ENCODE assay signal across 14 cellular contexts in genomic region chr6:137258170-137258569, GRCh38. TPM values are rescaled to one million over a fixed set of nuclear protein-coding genes. Genes with fewer than 3 reads are reported as not detected.
DNase-seq lines count a peak whose midpoint lies in the region; ATAC-seq, FAIRE-seq and TF ChIP-seq lines count a peak whose summit lies in the region.
"Had no signal": no experiment of that assay in that cellular context is flagged by ENCODE, and none has a peak within 500 bp of the region (broad histone marks: within the 10 kb centered on the region; RNA-seq: fewer than 3 reads in every experiment).

No MANE protein-coding gene starts in this region.

- peak overlapping the region; percentile 44 to 77; a peak in 3 of 6 replicates for H3K27ac ChIP-seq in A549
- H3K27ac ChIP-seq: coronary artery, parathyroid adenoma had no signal

- POLR2A ChIA-PET in A549 (lab: Yijun Ruan, JAX) = no interaction called here

- CTCF ChIA-PET in A549 (lab: Yijun Ruan, JAX) = no interaction called here

- TF ChIP-seq EP300 in A549 (IDR thresholded peaks at IDR 0.05) = no peak

- H3K4me3 ChIP-seq in A549 (no peak overlapping the region), fibroblast of pulmonary artery (replicated peaks; ENCODE audit: low read depth, low read length) (no peak overlapping the region)
- H3K4me3 ChIP-seq: coronary artery, MG63 had no signal

- 93% methylated on average over 3 of the region's 3 CpGs for WGBS in A549 (ENCODE audit: missing lambda C conversion rate)

- no peak for TF ChIP-seq CTCF in A549 (IDR thresholded peaks at IDR 0.05)
- no peak for TF ChIP-seq CTCF in fibroblast of pulmonary artery (IDR thresholded peaks at IDR 0.05; ENCODE audit: low read length, missing control alignments)

- no peak overlapping the region for H3K4me2 ChIP-seq in A549

- peaks cover 46% of the 10 kb centered on the region for H3K4me1 ChIP-seq in A549
- H3K4me1 ChIP-seq: parathyroid adenoma had no signal

- H3K9me3 ChIP-seq in A549 = no peaks in the 10 kb centered on the region

- FAIRE-seq in A549 (lab: Jason Lieb, UNC) = no peak

- no peak for ATAC-seq in A549
- peak; percentile 55 for ATAC-seq in GM19395 (IDR thresholded peaks at IDR 0.05; ENCODE audit: unreplicated experiment)
- no peak for ATAC-seq in left lobe of liver
- no peak for ATAC-seq in GM21528 (IDR thresholded peaks at IDR 0.05; ENCODE audit: low FRiP score, unreplicated experiment)

- TF ChIP-seq POLR2A in A549 (IDR thresholded peaks at IDR 0.05; ENCODE audit: low read length) = no peak

- TF ChIP-seq RAD21 in A549 (conservative IDR thresholded peaks at IDR 0.05 in 1 of 2, IDR thresholded peaks at IDR 0.05 in 1 of 2) = no peak

- no peak for DNase-seq in A549 (ENCODE audit: low read depth in 1 of 2, low spot score in 1 of 2)
- DNase-seq in OCI-M1 (lab: John Stamatoyannopoulos, UW) = peak; percentile 87
- peak; percentile 45 for DNase-seq in fibroblast of pulmonary artery (ENCODE audit: low read depth)
- DNase-seq in HPDE6-E6E7 (ENCODE audit: extremely low spot score) = no peak
- DNase-seq in left lobe of liver (ENCODE audit: low spot score) = no peak
- DNase-seq in HK-2 (ENCODE audit: unreplicated experiment) = no peak
- DNase-seq: EL; MG63; stimulated activated CD4-positive, alpha-beta T cell treated with anti-CD3 and anti-CD28 coated beads, Interleukin-1b, Interleukin-23, amount 100 ng/mL, for 48 hours; stimulated activated naive CD4-positive, alpha-beta T cell treated with Interleukin-2 at 50 U/mL for 16 hours had no signal

TF ChIP-seq in A549, 52 proteins besides CTCF, POLR2A, EP300 and RAD21:
- TF ChIP-seq PBX3 (IDR thresholded peaks at IDR 0.05) (no peak), TFCP2L1 (CRISPR knock-in tag; IDR thresholded peaks at IDR 0.05) (no peak), USF2 (IDR thresholded peaks at IDR 0.05) (no peak), REST (IDR thresholded peaks at IDR 0.05) (no peak)

RNA-seq across cellular contexts. Expression of gene IFNGR1, which starts 39.0 kb away (rescaled TPM):
- 48.7 and 54.9 TPM in 2 replicates for polyA plus RNA-seq in A549 (2011; rRNA removed)
- polyA plus RNA-seq in A549 (2012; cell fraction: cytosol; rRNA removed) = 8.9 and 10.3 TPM in 2 replicates
- polyA plus RNA-seq in A549 (2012; cell fraction: nucleus; rRNA removed) = 7.4 and 9.9 TPM in 2 replicates
- 29.8 to 33.2 TPM (median 31.2 TPM) in 3 replicates for polyA plus RNA-seq in A549 (2017; fragmentation: RNase III; extraction: RNeasy Plus Mini Kit Qiagen cat#74134 plus additional on column Dnase treatment)
- 24.3 and 33.7 TPM in 2 replicates for polyA minus RNA-seq in A549 (2011; rRNA and poly(A)+ RNA removed)
- 23.0 TPM for total RNA-seq in left lobe of liver

Comparison
In these comparisons a context has a peak if more than half of its experiments do, and no peak if none do; other contexts are left out.
1. DNase-seq: peak in OCI-M1 (single experiment) and fibroblast of pulmonary artery (single experiment); none in A549 (0 of 2), HPDE6-E6E7 (single experiment), left lobe of liver (single experiment) and HK-2 (single experiment).